Comparison of ENCODE assay signal across 32 cellular contexts in the genomic region with DNA sequence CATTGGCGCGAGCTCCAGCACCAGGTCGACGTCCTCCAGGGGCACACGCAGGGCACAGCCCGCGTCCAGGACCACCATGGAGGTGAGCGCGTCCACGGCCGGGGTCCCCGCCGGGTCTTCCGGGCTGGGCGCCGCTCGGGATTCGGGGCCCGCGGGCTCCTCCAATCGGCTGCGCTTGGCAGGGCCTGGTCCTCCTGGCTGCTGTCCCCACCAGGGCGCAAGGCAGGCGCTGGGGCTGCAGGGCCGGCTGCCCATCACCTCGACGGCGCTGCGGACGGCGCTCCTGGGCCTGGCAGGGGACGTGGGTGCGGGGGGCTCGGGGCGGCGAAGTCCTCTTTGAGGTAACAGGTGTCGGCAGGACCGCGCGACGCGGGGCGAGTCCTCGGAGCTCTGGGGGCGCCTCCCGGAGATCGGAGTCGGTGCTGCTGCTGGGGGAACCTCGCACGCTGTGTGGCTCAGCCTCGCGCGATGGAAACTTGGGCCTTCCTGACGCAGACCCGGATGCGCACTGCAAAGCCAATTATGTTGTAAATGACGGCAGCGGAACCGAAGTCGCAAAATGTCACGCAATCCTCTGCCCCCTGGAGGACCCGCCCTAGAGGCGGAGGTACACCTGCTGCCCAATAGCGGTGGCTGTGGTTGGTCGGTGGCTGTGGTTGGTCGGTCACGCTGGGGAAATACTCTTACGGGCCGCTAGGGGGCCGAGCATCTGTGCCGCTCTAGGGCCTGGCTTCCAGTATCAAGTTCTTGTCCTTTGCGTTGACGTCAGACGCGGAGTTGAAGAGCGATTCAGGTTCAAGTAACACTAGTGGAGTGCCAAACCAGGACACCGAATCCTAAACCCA. TPM values are rescaled to one million over a fixed set of nuclear protein-coding genes. Genes with fewer than 3 reads are reported as not detected.
DNase-seq lines count a peak whose midpoint lies in the region; ATAC-seq and TF ChIP-seq lines count a peak whose summit lies in the region.
"Had no signal": no experiment of that assay in that cellular context is flagged by ENCODE, and none has a peak within 500 bp of the region (broad histone marks: within the 10 kb centered on the region; RNA-seq: fewer than 3 reads in every experiment).

TSS of gene PRR23C (minus strand) at position 527 of the 845 bp plus-strand sequence. CDS start at position 255, 272 bp downstream.

- BruUV-seq in Calu3 (replicated peaks; lab: Mats Ljungman, UMichigan), result no TSS peak

- H2BK5ac ChIP-seq in H9 (ENCODE audit: insufficient read length, low read length), result no peak within 1 kb of the TSS

- H3K79me2 ChIP-seq in H9 (ENCODE audit: insufficient read depth, low read length), result no peaks in the 10 kb centered on the region

- no peak within 1 kb of the TSS for H3K18ac ChIP-seq in H9 (ENCODE audit: insufficient read length, low read depth, low read length)

- H3K79me1 ChIP-seq in H9 (ENCODE audit: insufficient read depth, low read depth, low read length, poor library complexity, severe bottlenecking), result no peaks in the 10 kb centered on the region

- H3K27ac Mint-ChIP-seq in Calu3 (ENCODE audit: unreplicated experiment) (no peak within 1 kb of the TSS), H9 (no peak within 1 kb of the TSS)
- H3K27ac Mint-ChIP-seq: activated CD4-positive, alpha-beta T cell treated with anti-CD3 and anti-CD28 coated beads, Interleukin-2, amount 10 ng/mL, durations not matched to agents 7 days and 5 days; activated T-cell treated with anti-CD3 and anti-CD28 coated beads, Interleukin-2, amount 50 U/mL, for 72 hours; natural killer cell treated with Interleukin-12 subunit alpha and Interleukin-12 subunit beta and Interleukin-15 and Interleukin-18, amount 100 ng/mL, for 72 hours; type B pancreatic cell had no signal

- TF ChIP-seq POLR2A in GM18505 (IDR thresholded peaks at IDR 0.05; ENCODE audit: borderline replicate concordance, extremely low read depth, insufficient read depth, insufficient read length), result no peak

- no peak within 1 kb of the TSS for H3K4me2 ChIP-seq in H9 (ENCODE audit: insufficient read depth, insufficient read length, low read length)

- H2BK120ac ChIP-seq in H9 (ENCODE audit: low read depth, low read length, poor library complexity, severe bottlenecking), result no peak within 1 kb of the TSS

- no peak within 1 kb of the TSS for H3K23ac ChIP-seq in H9 (ENCODE audit: insufficient read length, low read depth, low read length)

- H3K9ac ChIP-seq in H9 (ENCODE audit: extremely low read depth, insufficient read length, low read length), result no peak within 1 kb of the TSS

- no peak within 1 kb of the TSS for H2BK15ac ChIP-seq in H9 (ENCODE audit: low read depth, low read length)

- H3K36me3 ChIP-seq in kidney epithelial cell (ENCODE audit: control insufficient read depth, insufficient read depth, low read length), result no peaks in the 10 kb centered on the region
- H3K36me3 ChIP-seq: brain microvascular endothelial cell, lower lobe of right lung, pancreas, WERI-Rb-1 had no signal

- H4K20me1 ChIP-seq in H9 (ENCODE audit: control insufficient read depth, insufficient read depth, insufficient read length), result no peaks in the 10 kb centered on the region

- H3K4me3 Mint-ChIP-seq in Calu3 (ENCODE audit: low read depth, unreplicated experiment), result no peak within 1 kb of the TSS
- no peak within 1 kb of the TSS for H3K4me3 Mint-ChIP-seq in H9
- H3K4me3 Mint-ChIP-seq: activated CD4-positive, alpha-beta T cell treated with anti-CD3 and anti-CD28 coated beads, Interleukin-2, amount 10 ng/mL, durations not matched to agents 7 days and 5 days; activated T-cell treated with anti-CD3 and anti-CD28 coated beads, Interleukin-2, amount 50 U/mL, for 72 hours; natural killer cell treated with Interleukin-12 subunit alpha and Interleukin-12 subunit beta and Interleukin-15 and Interleukin-18, amount 100 ng/mL, for 72 hours; type B pancreatic cell had no signal

- no peak within 1 kb of the TSS for H3K4ac ChIP-seq in H9 (ENCODE audit: low read depth, low read length)

- no peak within 1 kb of the TSS for H2AK5ac ChIP-seq in H9 (ENCODE audit: insufficient read length, low read length)

- no peak within 1 kb of the TSS for H4K5ac ChIP-seq in H9 (ENCODE audit: insufficient read length, low read depth, low read length)

- no peak within 1 kb of the TSS for H2BK20ac ChIP-seq in H9 (ENCODE audit: low read depth, low read length, poor library complexity, severe bottlenecking)

- no peaks in the 10 kb centered on the region for H3K23me2 ChIP-seq in H9 (ENCODE audit: insufficient read length, low read depth, low read length, poor library complexity, severe bottlenecking)

- no CpG with 5 or more reads among the region's 77 CpGs for WGBS in H9 (ENCODE audit: extremely low coverage, insufficient read length, low lambda C conversion rate)

- H3K4me1 Mint-ChIP-seq in Calu3 (ENCODE audit: low read depth, unreplicated experiment) (no peaks in the 10 kb centered on the region), H9 (no peaks in the 10 kb centered on the region)
- H3K4me1 Mint-ChIP-seq: activated CD4-positive, alpha-beta T cell treated with anti-CD3 and anti-CD28 coated beads, Interleukin-2, amount 10 ng/mL, durations not matched to agents 7 days and 5 days; CD14-positive monocyte had no signal

- H4K8ac ChIP-seq in H9 (replicated peaks; ENCODE audit: insufficient read length, low read depth, low read length), result no peak within 1 kb of the TSS

- no peak within 1 kb of the TSS for H2BK12ac ChIP-seq in H9 (ENCODE audit: insufficient read length, low read depth, low read length)

- no peak within 1 kb of the TSS for H3K14ac ChIP-seq in H9 (ENCODE audit: insufficient read depth, low read length)

- no peak within 1 kb of the TSS for H4K91ac ChIP-seq in H9 (ENCODE audit: insufficient read length, low read depth, low read length)

- no peak within 1 kb of the TSS for H2AFZ ChIP-seq in H9 (ENCODE audit: low read length)

- no peaks in the 10 kb centered on the region for H3K36me3 Mint-ChIP-seq in Calu3 (ENCODE audit: insufficient read depth, unreplicated experiment)
- peaks cover 0 to 18% (median 3%) of the 10 kb centered on the region in 3 experiments; a peak in 5 of 7 replicates for H3K36me3 Mint-ChIP-seq in H9 (ENCODE audit: insufficient read depth in 1 of 3, low read depth in 3 of 3)
- H3K36me3 Mint-ChIP-seq: CD14-positive monocyte, type B pancreatic cell had no signal

- intact Hi-C loops in Calu3 (cut with micrococcal nuclease; ENCODE audit: unreplicated experiment), result no loop called here

- H3K27me3 Mint-ChIP-seq in Calu3 (ENCODE audit: unreplicated experiment), result no peaks in the 10 kb centered on the region
- H3K27me3 Mint-ChIP-seq in H9 (ENCODE audit: low read depth), result peaks cover 2% of the 10 kb centered on the region; the same call in 1 of the 2 replicates
- H3K27me3 Mint-ChIP-seq: type B pancreatic cell had no signal

- CTCF ChIA-PET in Calu3 (lab: Charles Lee), result no interaction called here

- H3K56ac ChIP-seq in H9 (ENCODE audit: insufficient read length, low read depth, low read length), result no peak within 1 kb of the TSS

- H3K27ac ChIP-seq in H9 (ENCODE audit: insufficient read length, low read depth, low read length), result no peak within 1 kb of the TSS
- H3K27ac ChIP-seq: brain microvascular endothelial cell, dorsolateral prefrontal cortex, lower lobe of right lung, pancreas, WERI-Rb-1 had no signal

- no peak within 1 kb of the TSS for H3K4me3 ChIP-seq in astrocyte of the spinal cord (ENCODE audit: low read depth, low read length)
- H3K4me3 ChIP-seq in kidney epithelial cell (ENCODE audit: low read depth, low read length), result no peak within 1 kb of the TSS
- H3K4me3 ChIP-seq: dorsolateral prefrontal cortex, lower lobe of right lung, mucosa of descending colon, pancreas had no signal

- H3K9me3 Mint-ChIP-seq in Calu3 (ENCODE audit: low read depth, unreplicated experiment) (peaks cover 3% of the 10 kb centered on the region), H9 (peaks cover 18 to 20% of the 10 kb centered on the region in 2 experiments)
- H3K9me3 Mint-ChIP-seq: type B pancreatic cell had no signal

- TF ChIP-seq CTCF in Calu3 (IDR thresholded peaks at IDR 0.05; ENCODE audit: unreplicated experiment) (peak; percentile 23), H9 (conservative IDR thresholded peaks at IDR 0.05) (peak; percentile 38; the same call in 2 of the 3 replicates), astrocyte of the spinal cord (IDR thresholded peaks at IDR 0.05; ENCODE audit: low read depth, low read length) (peak; percentile 9), kidney epithelial cell (IDR thresholded peaks at IDR 0.05; ENCODE audit: insufficient read depth, low read length, poor library complexity, severe bottlenecking) (peak; percentile 13)

- no peak within 1 kb of the TSS for H3T11ph ChIP-seq in H9 (ENCODE audit: low read length)

- H3K27me3 ChIP-seq in H9 (ENCODE audit: insufficient read depth, low read length) (no peaks in the 10 kb centered on the region), kidney epithelial cell (ENCODE audit: control insufficient read depth, insufficient read depth, low read length) (peaks cover 2% of the 10 kb centered on the region)
- H3K27me3 ChIP-seq: brain microvascular endothelial cell had no signal

- DNase-seq in Calu3, result no peak
- no peak for DNase-seq in H9
- DNase-seq in astrocyte of the spinal cord (ENCODE audit: low read depth, low spot score), result no peak
- DNase-seq in kidney epithelial cell (ENCODE audit: low read depth), result no peak
- no peak for DNase-seq in effector CD4-positive, alpha-beta T cell
- no peak for DNase-seq in DMS114 treated with DMSO at 0.1 percent for 48 hours (lab: John Stamatoyannopoulos, UW; ENCODE audit: unreplicated experiment)
- DNase-seq: activated CD4-positive, alpha-beta T cell treated with anti-CD3 and anti-CD28 coated beads, Interleukin-2, amount 10 ng/mL, durations not matched to agents 7 days and 5 days; activated naive CD4-positive, alpha-beta T cell; activated T-cell treated with anti-CD3 and anti-CD28 coated beads, Interleukin-2, amount 50 U/mL, for 72 hours; brain microvascular endothelial cell; dorsolateral prefrontal cortex; glutamatergic neuron; Karpas-422; kidney glomerular epithelial cell; lower lobe of right lung; mucosa of descending colon; NCI-H1694; NCI-H2171; NCI-H510A treated with DMSO at 0.1 percent for 48 hours; SIG-M5; small intestine; stimulated activated CD4-positive, alpha-beta T cell treated with anti-CD3 and anti-CD28 coated beads, Interleukin-2, amount 100 ng/mL, for 24 hours; T1000; WERI-Rb-1 had no signal

- ATAC-seq in GM18505 (IDR thresholded peaks at IDR 0.05; ENCODE audit: unreplicated experiment) (no peak), HG02759 (IDR thresholded peaks at IDR 0.05; ENCODE audit: unreplicated experiment) (no peak)
- ATAC-seq: activated T-cell treated with anti-CD3 and anti-CD28 coated beads, Interleukin-2, amount 50 U/mL, for 72 hours; HCT116; mucosa of descending colon; pancreas had no signal

- in situ Hi-C loops in astrocyte of the spinal cord (cut with HindIII; ENCODE audit: low sequenced_read_pairs), result no loop called here

- no peaks in the 10 kb centered on the region for H3K9me3 ChIP-seq in H9 (ENCODE audit: control insufficient read depth, low read depth, low read length)
- H3K9me3 ChIP-seq: lower lobe of right lung, mucosa of descending colon, pancreas had no signal

- H3K4me1 ChIP-seq in H9 (ENCODE audit: insufficient read depth, low read length), result no peaks in the 10 kb centered on the region
- H3K4me1 ChIP-seq: lower lobe of right lung, pancreas had no signal

RNA-seq across cellular contexts. Expression of gene PRR23C, which starts in this region (rescaled TPM):
- total RNA-seq in Calu3 (2022), result not detected in 2 replicates
- total RNA-seq in H9 (2021), result not detected in 2 replicates
- total RNA-seq in kidney epithelial cell, result not detected in 2 replicates
- total RNA-seq: activated CD4-positive, alpha-beta T cell treated with anti-CD3 and anti-CD28 coated beads, Interleukin-2, amount 10 ng/mL, durations not matched to agents 7 days and 5 days; activated T-cell treated with anti-CD3 and anti-CD28 coated beads, Interleukin-2, amount 50 U/mL, for 72 hours; cerebellum; dorsolateral prefrontal cortex; lower lobe of right lung; mucosa of descending colon; natural killer cell treated with Interleukin-12 subunit alpha and Interleukin-12 subunit beta and Interleukin-15 and Interleukin-18, amount 100 ng/mL, for 72 hours; pancreas had no signal
